ENCODE assay signal across 8 cellular contexts in the genomic region with DNA sequence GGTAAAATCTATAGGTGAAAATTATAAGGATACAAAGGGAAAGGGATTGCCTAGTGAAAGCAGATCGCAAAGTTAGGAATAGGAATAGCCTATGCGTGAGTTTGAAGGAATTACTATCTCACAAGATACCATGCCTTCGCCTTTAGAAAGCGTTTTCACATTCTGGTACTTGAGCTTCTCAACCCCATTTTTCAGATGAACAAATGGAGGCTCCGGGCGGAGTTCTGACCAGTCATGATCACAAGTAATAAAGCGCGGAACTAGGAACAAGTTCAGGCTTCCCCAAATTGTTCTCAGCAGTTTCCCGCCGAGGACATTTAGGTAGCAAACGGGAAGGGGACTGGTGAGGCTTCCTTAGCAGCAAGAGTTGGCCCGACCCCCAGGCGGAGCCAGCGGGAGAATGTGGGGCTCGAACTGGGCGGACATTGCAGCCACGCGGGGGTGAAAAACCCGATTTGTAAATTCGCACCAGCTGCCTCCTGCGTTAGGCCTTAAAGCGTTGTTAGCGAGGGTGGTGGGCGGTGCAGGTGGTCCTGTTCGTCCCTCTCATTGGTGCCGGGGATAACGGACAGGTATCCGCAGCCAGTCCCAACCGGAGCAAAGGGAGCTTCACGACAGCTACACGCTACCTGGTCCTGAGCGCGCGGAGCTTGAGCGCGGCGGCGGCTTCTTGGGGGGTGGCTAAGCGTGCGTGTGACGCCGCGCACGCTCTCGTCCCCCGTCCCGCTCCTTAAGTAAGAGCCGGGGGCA. TPM values are rescaled to one million over a fixed set of nuclear protein-coding genes. Genes with fewer than 3 reads are reported as not detected.
DNase-seq lines count a peak whose midpoint lies in the region; ATAC-seq, FAIRE-seq and TF ChIP-seq lines count a peak whose summit lies in the region.

No MANE protein-coding gene starts in this region.

- peaks cover 0 to 14% of the 10 kb centered on the region in 2 donors for H3K36me3 ChIP-seq in kidney (ENCODE audit: control insufficient read depth in 1 of 2, insufficient read depth in 2 of 2, low read length in 2 of 2)

- CTCF ChIA-PET in CD4-positive, alpha-beta T cell (lab: Charles Lee), result interaction anchor here (0.8 to 1.1 kb wide), 3 partner anchors 11 to 106 kb away, joined by 3 read pairs; no protein-coding TSS in a partner anchor

- peak; percentile 58 to 86 (median 70) for DNase-seq in CD4-positive, alpha-beta T cell
- DNase-seq in GOT3 (lab: John Stamatoyannopoulos, UW) (peak; percentile 22), kidney (peak; percentile 95), NCI-H1105 (lab: John Stamatoyannopoulos, UW) (no peak), NCI-H1436 treated with DMSO at 0.1 percent for 48 hours (lab: John Stamatoyannopoulos, UW) (no peak)
- peak; percentile 60 for DNase-seq in activated CD4-positive, CD25-positive, alpha-beta regulatory T cell treated with anti-CD3 and anti-CD28 coated beads, Interleukin-2, amount 50 U/mL, for 16 hours (ENCODE audit: low read depth, low spot score)
- DNase-seq in central memory CD8-positive, alpha-beta T cell (ENCODE audit: low spot score in 2 of 2), result peak; percentile 35 to 41
- peak; percentile 75 for DNase-seq in stimulated activated CD4-positive, alpha-beta T cell treated with anti-CD3 and anti-CD28 coated beads, Interleukin-12 subunit alpha, Interleukin-12 subunit beta, amount 100 ng/mL, for 4 hours

- H3K9me3 ChIP-seq in CD4-positive, alpha-beta T cell (ENCODE audit: control insufficient read depth, low read length), result no peaks in the 10 kb centered on the region
- no peaks in the 10 kb centered on the region for H3K9me3 ChIP-seq in kidney (ENCODE audit: control insufficient read depth in 1 of 2, low read length in 2 of 2)

- no peak for FAIRE-seq in kidney (lab: Jason Lieb, UNC)

- peak; percentile 100 for ATAC-seq in CD4-positive, alpha-beta T cell (ENCODE audit: poor library complexity)
- peak; percentile 95 for ATAC-seq in central memory CD8-positive, alpha-beta T cell (replicated peaks; ENCODE audit: extremely low read depth, poor library complexity, severe bottlenecking)

- TF ChIP-seq CTCF in CD4-positive, alpha-beta T cell (IDR thresholded peaks at IDR 0.05), result no peak
- no peak for TF ChIP-seq CTCF in kidney (IDR thresholded peaks at IDR 0.05; ENCODE audit: borderline replicate concordance, extremely low read depth, insufficient read depth)

- H3K4me3 ChIP-seq in kidney (ENCODE audit: low read length in 2 of 2), result peak overlapping the region; percentile 56 to 61

- peak overlapping the region; percentile 86 for H3K4me3 Mint-ChIP-seq in CD4-positive, alpha-beta T cell
- H3K4me3 Mint-ChIP-seq in central memory CD8-positive, alpha-beta T cell, result peak overlapping the region; percentile 36

- POLR2A ChIA-PET in CD4-positive, alpha-beta T cell (lab: Charles Lee), result interaction anchor here (0.5 to 3.0 kb wide), 17 partner anchors 8 to 832 kb away, joined by 3 to 40 read pairs (median 5); partner anchors contain the start of genes CDC42SE1, LYSMD1, SCNM1 and TNFAIP8L2

- H3K4me1 ChIP-seq in kidney (ENCODE audit: control insufficient read depth in 1 of 2, insufficient read depth in 1 of 2, low read depth in 1 of 2, low read length in 2 of 2), result peaks cover 0 to 4% of the 10 kb centered on the region in 2 donors

- no peaks in the 10 kb centered on the region for H3K27me3 ChIP-seq in CD4-positive, alpha-beta T cell (ENCODE audit: control insufficient read depth, insufficient read depth, low read length)

- H3K9me3 Mint-ChIP-seq in CD4-positive, alpha-beta T cell, result no peaks in the 10 kb centered on the region
- no peaks in the 10 kb centered on the region for H3K9me3 Mint-ChIP-seq in central memory CD8-positive, alpha-beta T cell

- intact Hi-C loops in CD4-positive, alpha-beta T cell (cut with DNase I, micrococcal nuclease), result no loop called here
- intact Hi-C loops in kidney (cut with DNase I), result no loop called here

- peak overlapping the region; percentile 10 for H3K27ac ChIP-seq in CD4-positive, alpha-beta T cell (ENCODE audit: low read depth, low read length)
- no peak overlapping the region for H3K27ac ChIP-seq in kidney (ENCODE audit: low read depth in 2 of 2, low read length in 2 of 2)

- H3K9ac ChIP-seq in kidney (ENCODE audit: low read length in 2 of 2), result peak overlapping the region; percentile 41 to 55

- peaks cover 15% of the 10 kb centered on the region for H3K4me1 Mint-ChIP-seq in CD4-positive, alpha-beta T cell (ENCODE audit: low read depth)
- H3K4me1 Mint-ChIP-seq in central memory CD8-positive, alpha-beta T cell, result no peaks in the 10 kb centered on the region

- H3K36me3 Mint-ChIP-seq in CD4-positive, alpha-beta T cell (ENCODE audit: low read depth), result peaks cover 15% of the 10 kb centered on the region
- H3K36me3 Mint-ChIP-seq in central memory CD8-positive, alpha-beta T cell (ENCODE audit: insufficient read depth), result peaks cover 6% of the 10 kb centered on the region

- H3K27me3 Mint-ChIP-seq in CD4-positive, alpha-beta T cell, result no peaks in the 10 kb centered on the region
- no peaks in the 10 kb centered on the region for H3K27me3 Mint-ChIP-seq in central memory CD8-positive, alpha-beta T cell

- H3K27ac Mint-ChIP-seq in CD4-positive, alpha-beta T cell, result peak overlapping the region; percentile 88
- H3K27ac Mint-ChIP-seq in central memory CD8-positive, alpha-beta T cell (ENCODE audit: low read depth), result no peak overlapping the region

RNA-seq across cellular contexts. Expression of gene SEMA6C, which starts 15.4 kb away (rescaled TPM):
- 1 to 10 TPM; 3.8 to 5.5 TPM for total RNA-seq in CD4-positive, alpha-beta T cell
- 7.6 TPM for total RNA-seq in kidney
- 17.4 TPM for polyA plus RNA-seq in kidney (ENCODE audit: insufficient read depth, low read depth, low replicate concordance)

RNA-seq across cellular contexts. Expression of gene TNFAIP8L2, which starts 25.4 kb away (rescaled TPM):
- under 1 TPM; 0.70 to 0.74 TPM for total RNA-seq in CD4-positive, alpha-beta T cell
- total RNA-seq in kidney, result 6.3 TPM
- 1.8 TPM for polyA plus RNA-seq in kidney (ENCODE audit: insufficient read depth, low read depth, low replicate concordance)

RNA-seq across cellular contexts. Expression of gene LYSMD1, which starts 34.7 kb away (rescaled TPM):
- under 1 TPM; 0.55 to 0.67 TPM for total RNA-seq in CD4-positive, alpha-beta T cell
- total RNA-seq in kidney, result 7.9 TPM
- polyA plus RNA-seq in kidney (ENCODE audit: insufficient read depth, low read depth, low replicate concordance), result 9.1 TPM

RNA-seq across cellular contexts. Expression of gene SCNM1, which starts 34.9 kb away (rescaled TPM):
- total RNA-seq in CD4-positive, alpha-beta T cell, result 10 to 100 TPM; 35.2 to 35.7 TPM
- 33.4 TPM for total RNA-seq in kidney
- 57.7 TPM for polyA plus RNA-seq in kidney (ENCODE audit: insufficient read depth, low read depth, low replicate concordance)

RNA-seq across cellular contexts. Expression of gene TMOD4, which starts 44.8 kb away (rescaled TPM):
- 1 to 10 TPM in 1 of 2 experiments, not detected in 1; 1.6 TPM for total RNA-seq in CD4-positive, alpha-beta T cell
- total RNA-seq in kidney, result 0.66 TPM
- polyA plus RNA-seq in kidney (ENCODE audit: insufficient read depth, low read depth, low replicate concordance), result 0.65 TPM

Comparison
In these comparisons a context has a peak if more than half of its experiments do, and no peak if none do; other contexts are left out.
1. DNase-seq: peak in CD4-positive, alpha-beta T cell (10 of 10), GOT3 (single experiment), activated CD4-positive, CD25-positive, alpha-beta regulatory T cell treated with anti-CD3 and anti-CD28 coated beads, Interleukin-2, amount 50 U/mL, for 16 hours (single experiment), central memory CD8-positive, alpha-beta T cell (2 of 2), kidney (single experiment) and stimulated activated CD4-positive, alpha-beta T cell treated with anti-CD3 and anti-CD28 coated beads, Interleukin-12 subunit alpha, Interleukin-12 subunit beta, amount 100 ng/mL, for 4 hours (single experiment); none in NCI-H1105 (single experiment) and NCI-H1436 treated with DMSO at 0.1 percent for 48 hours (single experiment).